ENCODE assay signal across 8 cellular contexts in the genomic region with DNA sequence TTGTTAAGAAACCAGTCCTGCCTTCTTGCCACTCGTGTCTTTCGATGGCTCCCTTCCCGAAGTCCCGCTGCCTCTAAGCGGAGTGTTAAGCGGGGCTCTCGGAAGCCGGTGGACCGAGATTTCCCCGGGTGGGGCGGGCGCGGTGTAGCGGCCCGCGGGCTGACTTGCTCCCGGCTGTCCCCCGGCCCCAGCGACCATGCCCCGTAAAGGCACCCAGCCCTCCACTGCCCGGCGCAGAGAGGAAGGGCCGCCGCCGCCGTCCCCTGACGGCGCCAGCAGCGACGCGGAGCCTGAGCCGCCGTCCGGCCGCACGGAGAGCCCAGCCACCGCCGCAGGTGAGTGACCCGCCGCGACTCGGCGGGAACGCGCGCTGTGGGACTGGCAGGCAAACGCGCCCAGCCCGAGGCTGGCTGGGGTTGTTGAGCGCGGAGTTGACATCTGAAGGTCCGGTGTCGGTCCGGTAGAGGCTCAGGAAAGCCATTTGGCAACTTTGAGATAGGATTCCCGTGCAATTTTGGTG. TPM values are rescaled to one million over a fixed set of nuclear protein-coding genes. Genes with fewer than 3 reads are reported as not detected.
A peak's percentile ranks its signal among the peaks of the same experiment; 100 is the strongest.
DNase-seq lines count a peak whose midpoint lies in the region; ATAC-seq and TF ChIP-seq lines count a peak whose summit lies in the region.

No MANE protein-coding gene starts in this region.

- H3K27ac ChIP-seq in heart left ventricle (peak overlapping the region; percentile 15 to 93 (median 86)), prostate gland (peak overlapping the region; percentile 92 to 93)

- TF ChIP-seq CTCF in GM13976 (IDR thresholded peaks at IDR 0.05; ENCODE audit: borderline replicate concordance, control extremely low read depth, extremely low read depth, insufficient read depth, missing control alignments) (no peak), LNCaP clone FGC (IDR thresholded peaks at IDR 0.05; ENCODE audit: control insufficient read depth, extremely low read depth, insufficient read depth) (no peak), heart left ventricle (IDR thresholded peaks at IDR 0.05) (no peak), prostate gland (IDR thresholded peaks at IDR 0.05) (no peak)

- peak in 2 of 4 donors; percentile 13 to 25 for ATAC-seq in heart left ventricle

- peaks cover 0 to 40% (median 17%) of the 10 kb centered on the region in 12 donors for H3K4me1 ChIP-seq in heart left ventricle
- H3K4me1 ChIP-seq in prostate gland (replicated peaks), result no peaks in the 10 kb centered on the region

- peak; percentile 31 for DNase-seq in GM13976 (ENCODE audit: low spot score)
- DNase-seq in LNCaP clone FGC (ENCODE audit: low read depth), result no peak
- DNase-seq in activated gamma-delta T cell (lab: John Stamatoyannopoulos, UW), result peak; percentile 11
- DNase-seq in heart left ventricle, result peak; percentile 23 to 73 (median 31)
- DNase-seq in prostate gland (ENCODE audit: low spot score), result peak; percentile 7
- no peak for DNase-seq in effector CD8-positive, alpha-beta T cell (lab: John Stamatoyannopoulos, UW)
- no peak for DNase-seq in ACHN
- DNase-seq in cerebellar cortex (ENCODE audit: low spot score), result no peak

- intact Hi-C loops in heart left ventricle (cut with DNase I), result no loop called here
- intact Hi-C loops in prostate gland (cut with DNase I), result loop anchor here (10.0 kb wide), 1 partner anchor 334 kb away; no protein-coding TSS in a partner anchor

- peaks cover 0 to 10% (median 0%) of the 10 kb centered on the region in 9 donors for H3K36me3 ChIP-seq in heart left ventricle
- no peaks in the 10 kb centered on the region for H3K36me3 ChIP-seq in prostate gland

- H3K4me3 ChIP-seq in LNCaP clone FGC (ENCODE audit: low read depth, low read length) (peak overlapping the region; percentile 93), heart left ventricle (peak overlapping the region; percentile 47 to 90 (median 74)), prostate gland (peak overlapping the region; percentile 57 to 61)

- 0 to 1% (median 0%) methylated on average over 33 to 55 of the region's 55 CpGs for WGBS in heart left ventricle, 4 donors
- under 1% methylated on average over 52 of the region's 55 CpGs for WGBS in prostate gland

- no peak for TF ChIP-seq POLR2A in heart left ventricle (IDR thresholded peaks at IDR 0.05)
- TF ChIP-seq POLR2A in prostate gland (IDR thresholded peaks at IDR 0.05), result no peak

- in situ Hi-C loops in GM13976 (cut with MboI; ENCODE audit: low sequenced_read_pairs, unreplicated experiment), result no loop called here
- in situ Hi-C loops in ACHN (cut with HindIII; ENCODE audit: low pct_ligation_motif_present, low pct_unique_long_range_greater_than_20kb, low sequenced_read_pairs), result no loop called here

- H3K9me3 ChIP-seq in heart left ventricle (no peaks in the 10 kb centered on the region), prostate gland (no peaks in the 10 kb centered on the region)

- H3K27me3 ChIP-seq in heart left ventricle (no peaks in the 10 kb centered on the region), prostate gland (replicated peaks; ENCODE audit: insufficient read depth) (no peaks in the 10 kb centered on the region)

RNA-seq across cellular contexts. Expression of a gene that starts 1.2 kb away (rescaled TPM):
- 10 to 100 TPM; 15.1 to 27.3 (median 18.4) TPM for total RNA-seq in heart left ventricle
- 10 to 100 TPM; 14.0 to 18.7 TPM for polyA plus RNA-seq in heart left ventricle
- 10 to 100 TPM; 13.8 to 40.4 TPM for total RNA-seq in prostate gland

RNA-seq across cellular contexts. Expression of a gene that starts 1.7 kb away (rescaled TPM):
- total RNA-seq in heart left ventricle (10 to 100 TPM in 6 of 9 donors, 1 to 10 TPM in 3; 6.8 to 18.6 (median 10.6) TPM), prostate gland (10 to 100 TPM; 16.1 to 43.3 TPM)
- polyA plus RNA-seq in heart left ventricle, result 1 to 10 TPM; 6.2 to 6.4 TPM

RNA-seq across cellular contexts. Expression of a gene that starts 48.9 kb away (rescaled TPM):
- total RNA-seq in heart left ventricle (1 to 10 TPM in 2 of 9 donors, under 1 TPM in 7; 0.16 to 3.1 (median 0.60) TPM), prostate gland (10 to 100 TPM in 1 of 2 donors, 1 to 10 TPM in 1; 3.2 to 11.4 TPM)
- polyA plus RNA-seq in heart left ventricle, result under 1 TPM; 0.27 to 0.32 TPM

Comparison
In these comparisons a context has a peak if more than half of its experiments do, and no peak if none do; other contexts are left out.
1. DNase-seq: peak in GM13976 (single experiment), activated gamma-delta T cell (single experiment), heart left ventricle (5 of 5) and prostate gland (single experiment); none in LNCaP clone FGC (single experiment), effector CD8-positive, alpha-beta T cell (single experiment), ACHN (single experiment) and cerebellar cortex (single experiment).
2. Peak in every context shown above with its lines, with median percentiles within 50 percentile points of each other: H3K4me3 ChIP-seq.